10 cellular contexts compared by ENCODE assay signal in genomic region chr9:109086221-109086620, GRCh38. TPM values are rescaled to one million over a fixed set of nuclear protein-coding genes. Genes with fewer than 3 reads are reported as not detected.
DNase-seq lines count a peak whose midpoint lies in the region; ATAC-seq, FAIRE-seq and TF ChIP-seq lines count a peak whose summit lies in the region.
"Had no signal": no experiment of that assay in that cellular context is flagged by ENCODE, and none has a peak within 500 bp of the region (broad histone marks: within the 10 kb centered on the region; RNA-seq: fewer than 3 reads in every experiment).

No MANE protein-coding gene starts in this region.

- in situ Hi-C loops in K562 (cut with MboI) (no loop called here), G401 (cut with HindIII; ENCODE audit: low sequenced_read_pairs) (no loop called here)

- TF ChIP-seq POLR2A in K562 (conservative IDR thresholded peaks at IDR 0.05), result no peak

- H3K9me1 ChIP-seq in K562 (ENCODE audit: control insufficient read depth, insufficient read depth, low read length), result no peaks in the 10 kb centered on the region

- no peak for FAIRE-seq in K562 (lab: Jason Lieb, UNC)
- FAIRE-seq: endometrium had no signal

- CTCF ChIA-PET in K562 (lab: Yijun Ruan, JAX; ENCODE audit: low intra/inter-chr PET ratio), result no interaction called here

- H3K36me3 ChIP-seq in K562 (ENCODE audit: control insufficient read depth, insufficient read depth, low read length), result peaks cover 85% of the 10 kb centered on the region

- no peak overlapping the region for H3K4me2 ChIP-seq in K562 (ENCODE audit: insufficient read depth, low read length)

- peak; percentile 50 for DNase-seq in COLO829 (ENCODE audit: low spot score)
- DNase-seq in K562 (ENCODE audit: extremely low read depth in 1 of 4, low spot score in 3 of 4), result no peak
- no peak for DNase-seq in G401 (ENCODE audit: low spot score)
- DNase-seq in RPMI8226, result no peak
- no peak for DNase-seq in stimulated activated effector memory CD8-positive, alpha-beta T cell treated with anti-CD3 and anti-CD28 coated beads, Interleukin-12 subunit alpha, Interleukin-12 subunit beta, amount 100 ng/mL, for 72 hours (ENCODE audit: low spot score in 2 of 2)
- no peak for DNase-seq in anterior cingulate cortex (lab: John Stamatoyannopoulos, UW)

- TF ChIP-seq CTCF in K562 (IDR thresholded peaks at IDR 0.05 in 2 of 3, conservative IDR thresholded peaks at IDR 0.05 in 1 of 3; ENCODE audit: insufficient read depth in 2 of 3, low read depth in 1 of 3, low read length in 3 of 3), result no peak

- no peak overlapping the region for H3K4me3 Mint-ChIP-seq in stimulated activated effector memory CD8-positive, alpha-beta T cell treated with anti-CD3 and anti-CD28 coated beads, Interleukin-12 subunit alpha, Interleukin-12 subunit beta, amount 100 ng/mL, for 72 hours
- H3K4me3 Mint-ChIP-seq: activated T-helper 1 cell treated with anti-CD3 and anti-CD28 coated beads, Interleukin-12 subunit alpha, Interleukin-12 subunit beta, Interleukin-2, Interleukin-4 antibody, amounts not matched to agents 30 ng/mL and 10 ng/mL and 1 ng/mL, durations not matched to agents 14 hours and 24 hours and 36 hours had no signal

- no peak overlapping the region for H2AFZ ChIP-seq in K562 (ENCODE audit: low read depth, low read length)

- H3K27me3 ChIP-seq in K562 (ENCODE audit: control insufficient read depth in 2 of 2, insufficient read depth in 2 of 2, low read length in 2 of 2), result no peaks in the 10 kb centered on the region

- no peaks in the 10 kb centered on the region for H3K4me1 ChIP-seq in K562 (replicated peaks in 1 of 2; ENCODE audit: control insufficient read depth in 2 of 2, insufficient read depth in 2 of 2, low read length in 2 of 2)

- no peaks in the 10 kb centered on the region for H3K9me3 Mint-ChIP-seq in stimulated activated effector memory CD8-positive, alpha-beta T cell treated with anti-CD3 and anti-CD28 coated beads, Interleukin-12 subunit alpha, Interleukin-12 subunit beta, amount 100 ng/mL, for 72 hours
- H3K9me3 Mint-ChIP-seq: activated T-helper 1 cell treated with anti-CD3 and anti-CD28 coated beads, Interleukin-12 subunit alpha, Interleukin-12 subunit beta, Interleukin-2, Interleukin-4 antibody, amounts not matched to agents 30 ng/mL and 10 ng/mL and 1 ng/mL, durations not matched to agents 14 hours and 24 hours and 36 hours had no signal

- intact Hi-C loops in K562 (cut with micrococcal nuclease), result no loop called here

- no peak overlapping the region for H3K27ac Mint-ChIP-seq in stimulated activated effector memory CD8-positive, alpha-beta T cell treated with anti-CD3 and anti-CD28 coated beads, Interleukin-12 subunit alpha, Interleukin-12 subunit beta, amount 100 ng/mL, for 72 hours
- H3K27ac Mint-ChIP-seq: activated T-helper 1 cell treated with anti-CD3 and anti-CD28 coated beads, Interleukin-12 subunit alpha, Interleukin-12 subunit beta, Interleukin-2, Interleukin-4 antibody, amounts not matched to agents 30 ng/mL and 10 ng/mL and 1 ng/mL, durations not matched to agents 14 hours and 24 hours and 36 hours had no signal

- no peaks in the 10 kb centered on the region for H3K9me3 ChIP-seq in K562 (replicated peaks; ENCODE audit: control insufficient read depth, insufficient read depth, low read depth, low read length)

- H3K4me1 Mint-ChIP-seq in stimulated activated effector memory CD8-positive, alpha-beta T cell treated with anti-CD3 and anti-CD28 coated beads, Interleukin-12 subunit alpha, Interleukin-12 subunit beta, amount 100 ng/mL, for 72 hours, result peaks cover 4% of the 10 kb centered on the region

- TF ChIP-seq RAD21 in K562 (CRISPR knock-in tag; conservative IDR thresholded peaks at IDR 0.05 in 1 of 2, IDR thresholded peaks at IDR 0.05 in 1 of 2), result no peak

- no TSS peak for BruUV-seq in K562 (replicated peaks; lab: Mats Ljungman, UMichigan)

- POLR2A ChIA-PET in K562 (lab: Yijun Ruan, JAX), result interaction anchor here (1.8 kb wide), 1 partner anchor 12 kb away, joined by 5 read pairs; no protein-coding TSS in a partner anchor

- WGBS in K562 (ENCODE audit: insufficient coverage, low coverage, missing lambda C conversion rate), result 91% methylated on average over 3 of the region's 3 CpGs

- peaks cover 93% of the 10 kb centered on the region for H3K36me3 Mint-ChIP-seq in stimulated activated effector memory CD8-positive, alpha-beta T cell treated with anti-CD3 and anti-CD28 coated beads, Interleukin-12 subunit alpha, Interleukin-12 subunit beta, amount 100 ng/mL, for 72 hours

- H3K4me3 ChIP-seq in K562, result no peak overlapping the region

- no peaks in the 10 kb centered on the region for H4K20me1 ChIP-seq in K562 (replicated peaks; ENCODE audit: control insufficient read depth, insufficient read depth, low read length)

- no peak overlapping the region for H3K27ac ChIP-seq in K562 (ENCODE audit: extremely low read depth, low read depth, low read length)

- H3K79me2 ChIP-seq in K562 (ENCODE audit: control insufficient read depth, insufficient read depth, low read length), result peaks cover 14% of the 10 kb centered on the region; the same call in 2 of the 3 replicates

- ATAC-seq in GM21381 (IDR thresholded peaks at IDR 0.05; ENCODE audit: unreplicated experiment) (peak; percentile 75), HG03442 (IDR thresholded peaks at IDR 0.05; ENCODE audit: unreplicated experiment) (peak; percentile 94), K562 (no peak; the same call in 2 of the 3 replicates)
- no peak for ATAC-seq in stimulated activated effector memory CD8-positive, alpha-beta T cell treated with anti-CD3 and anti-CD28 coated beads, Interleukin-12 subunit alpha, Interleukin-12 subunit beta, amount 100 ng/mL, for 72 hours

- H3K9ac ChIP-seq in K562 (ENCODE audit: insufficient read depth in 1 of 2, low read depth in 2 of 2, low read length in 2 of 2), result no peak overlapping the region

- TF ChIP-seq EP300 in K562 (IDR thresholded peaks at IDR 0.05; ENCODE audit: low read length), result no peak

TF ChIP-seq in K562, 482 proteins besides CTCF, POLR2A, EP300 and RAD21 (continues in another document):
- peak; percentile 33; the same call in 1 of the 2 replicates for TF ChIP-seq FOSL1 (tag; conservative IDR thresholded peaks at IDR 0.05)

RNA-seq across cellular contexts. Expression of gene TMEM245, which starts 33.5 kb away (rescaled TPM):
- total RNA-seq in K562 (2011; cell fraction: chromatin; rRNA removed; ENCODE audit: low replicate concordance), result 63.8 and 96.7 TPM in 2 replicates
- total RNA-seq in K562 (2011; cell fraction: nucleolus; rRNA removed), result 45.0 and 54.9 TPM in 2 replicates
- total RNA-seq in K562 (2011; cell fraction: nucleoplasm; rRNA removed), result 78.2 and 94.0 TPM in 2 replicates
- 13.9 and 15.1 TPM in 2 replicates for total RNA-seq in K562 (2014; rRNA removed)
- 30.5 and 32.8 TPM in 2 replicates for total RNA-seq in K562 (2014; rRNA removed; fragmentation: Illumina TruSeq; extraction: Trizol)
- 29.3 and 31.1 TPM in 2 replicates for total RNA-seq in K562 (2015; rRNA removed; fragmentation: Illumina TruSeq; extraction: Trizol)
- 24.3 and 26.9 TPM in 2 replicates for total RNA-seq in K562 (2021)
- polyA plus RNA-seq in K562 (2011; rRNA removed), result 34.9 and 43.2 TPM in 2 replicates
- polyA plus RNA-seq in K562 (2011; cell fraction: cytosol; rRNA removed), result 28.7 and 45.6 TPM in 2 replicates
- 31.8 and 33.1 TPM in 2 replicates for polyA plus RNA-seq in K562 (2011; cell fraction: nucleus; rRNA removed)
- 18.4 and 21.3 TPM in 2 replicates for polyA plus RNA-seq in K562 (2012)
- 26.0 and 33.7 TPM in 2 replicates for polyA plus RNA-seq in K562 (2014; fragmentation: Illumina TruSeq; extraction: Trizol)
- polyA plus RNA-seq in K562 (2014; fragmentation: Nextera tagmentation; extraction: Ambion mirVana), result 10 to 100 TPM in 1 of 2 experiments, 1 to 10 TPM in 1; 8.5 to 12.1 TPM
- polyA plus RNA-seq in K562 (2014; rRNA removed), result 15.8 and 16.6 TPM in 2 replicates
- polyA minus RNA-seq in K562 (2011; rRNA and poly(A)+ RNA removed), result 100 and 105 TPM in 2 replicates
- 25.8 and 36.3 TPM in 2 replicates for polyA minus RNA-seq in K562 (2011; cell fraction: cytosol; rRNA and poly(A)+ RNA removed)
- 44.7 and 68.2 TPM in 2 replicates for polyA minus RNA-seq in K562 (2011; cell fraction: nucleus; rRNA and poly(A)+ RNA removed)
- total RNA-seq in G401 (2014; rRNA removed; shearing (Covaris generic)), result 20.7 and 26.6 TPM in 2 replicates

Comparison
In these comparisons a context has a peak if more than half of its experiments do, and no peak if none do; other contexts are left out.
1. ATAC-seq: peak in GM21381 (single experiment) and HG03442 (single experiment); none in K562 (single experiment) and stimulated activated effector memory CD8-positive, alpha-beta T cell treated with anti-CD3 and anti-CD28 coated beads, Interleukin-12 subunit alpha, Interleukin-12 subunit beta, amount 100 ng/mL, for 72 hours (single experiment).